1 cellular context compared by ENCODE assay signal in the genomic region with DNA sequence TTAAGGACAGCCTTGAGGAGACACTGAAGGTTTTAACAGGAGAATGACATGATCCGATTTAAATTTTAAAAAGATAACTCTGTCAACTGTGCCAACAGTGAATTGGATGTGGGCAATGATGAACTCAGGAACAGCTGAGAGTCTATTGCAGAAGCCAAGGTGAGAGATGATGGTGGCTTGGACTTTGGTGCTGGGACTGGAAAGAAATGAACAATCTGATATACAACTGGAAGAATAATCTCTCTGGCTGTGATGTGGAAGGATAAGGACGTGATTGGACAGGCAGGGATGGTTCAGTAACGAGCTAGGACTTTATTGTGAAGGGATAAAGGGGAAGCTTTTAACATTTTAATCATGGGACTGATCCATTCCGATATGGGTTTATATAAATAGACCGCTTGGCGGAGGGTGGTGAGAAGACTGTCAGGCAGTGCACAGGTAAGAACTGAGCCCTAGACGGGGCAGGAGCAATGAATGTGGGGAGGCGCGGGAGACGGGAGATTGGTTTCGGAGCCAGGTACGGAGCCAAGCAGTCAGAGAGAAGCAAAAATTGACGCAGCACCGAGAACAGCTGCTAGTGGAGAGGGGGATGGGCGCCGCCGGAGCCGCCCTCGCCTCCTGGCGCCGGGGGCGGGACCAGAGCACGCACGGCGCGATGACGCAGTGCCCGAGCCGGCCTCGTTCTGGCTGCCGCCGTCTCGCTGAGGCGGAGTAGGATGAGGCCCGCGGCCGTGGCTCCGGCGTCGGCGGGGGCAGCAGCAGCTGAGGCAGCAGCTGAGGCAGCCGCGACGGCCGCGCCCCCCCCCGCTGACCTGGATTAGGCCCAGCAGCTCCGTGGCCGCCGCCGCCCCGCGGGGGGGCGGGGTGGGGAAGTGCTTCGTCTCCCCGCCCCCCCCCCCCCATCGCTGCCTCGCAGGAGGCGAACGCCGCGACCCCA.
TF ChIP-seq lines count a peak whose summit lies in the region.

A gene with protein sequence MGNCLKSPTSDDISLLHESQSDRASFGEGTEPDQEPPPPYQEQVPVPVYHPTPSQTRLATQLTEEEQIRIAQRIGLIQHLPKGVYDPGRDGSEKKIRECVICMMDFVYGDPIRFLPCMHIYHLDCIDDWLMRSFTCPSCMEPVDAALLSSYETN (plus strand): TSS at position 663 of the 937 bp plus-strand sequence. CDS start 484 bp downstream, outside the sequence.

TF ChIP-seq in K562, 482 proteins besides CTCF, POLR2A, EP300 and RAD21 (continued from another document and continues in another):
- TF ChIP-seq, protein P1, sequence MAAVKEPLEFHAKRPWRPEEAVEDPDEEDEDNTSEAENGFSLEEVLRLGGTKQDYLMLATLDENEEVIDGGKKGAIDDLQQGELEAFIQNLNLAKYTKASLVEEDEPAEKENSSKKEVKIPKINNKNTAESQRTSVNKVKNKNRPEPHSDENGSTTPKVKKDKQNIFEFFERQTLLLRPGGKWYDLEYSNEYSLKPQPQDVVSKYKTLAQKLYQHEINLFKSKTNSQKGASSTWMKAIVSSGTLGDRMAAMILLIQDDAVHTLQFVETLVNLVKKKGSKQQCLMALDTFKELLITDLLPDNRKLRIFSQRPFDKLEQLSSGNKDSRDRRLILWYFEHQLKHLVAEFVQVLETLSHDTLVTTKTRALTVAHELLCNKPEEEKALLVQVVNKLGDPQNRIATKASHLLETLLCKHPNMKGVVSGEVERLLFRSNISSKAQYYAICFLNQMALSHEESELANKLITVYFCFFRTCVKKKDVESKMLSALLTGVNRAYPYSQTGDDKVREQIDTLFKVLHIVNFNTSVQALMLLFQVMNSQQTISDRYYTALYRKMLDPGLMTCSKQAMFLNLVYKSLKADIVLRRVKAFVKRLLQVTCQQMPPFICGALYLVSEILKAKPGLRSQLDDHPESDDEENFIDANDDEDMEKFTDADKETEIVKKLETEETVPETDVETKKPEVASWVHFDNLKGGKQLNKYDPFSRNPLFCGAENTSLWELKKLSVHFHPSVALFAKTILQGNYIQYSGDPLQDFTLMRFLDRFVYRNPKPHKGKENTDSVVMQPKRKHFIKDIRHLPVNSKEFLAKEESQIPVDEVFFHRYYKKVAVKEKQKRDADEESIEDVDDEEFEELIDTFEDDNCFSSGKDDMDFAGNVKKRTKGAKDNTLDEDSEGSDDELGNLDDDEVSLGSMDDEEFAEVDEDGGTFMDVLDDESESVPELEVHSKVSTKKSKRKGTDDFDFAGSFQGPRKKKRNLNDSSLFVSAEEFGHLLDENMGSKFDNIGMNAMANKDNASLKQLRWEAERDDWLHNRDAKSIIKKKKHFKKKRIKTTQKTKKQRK (IDR thresholded peaks at IDR 0.05; ENCODE audit: borderline replicate concordance, low read depth, low read length): no peak
- TF ChIP-seq, protein P2, sequence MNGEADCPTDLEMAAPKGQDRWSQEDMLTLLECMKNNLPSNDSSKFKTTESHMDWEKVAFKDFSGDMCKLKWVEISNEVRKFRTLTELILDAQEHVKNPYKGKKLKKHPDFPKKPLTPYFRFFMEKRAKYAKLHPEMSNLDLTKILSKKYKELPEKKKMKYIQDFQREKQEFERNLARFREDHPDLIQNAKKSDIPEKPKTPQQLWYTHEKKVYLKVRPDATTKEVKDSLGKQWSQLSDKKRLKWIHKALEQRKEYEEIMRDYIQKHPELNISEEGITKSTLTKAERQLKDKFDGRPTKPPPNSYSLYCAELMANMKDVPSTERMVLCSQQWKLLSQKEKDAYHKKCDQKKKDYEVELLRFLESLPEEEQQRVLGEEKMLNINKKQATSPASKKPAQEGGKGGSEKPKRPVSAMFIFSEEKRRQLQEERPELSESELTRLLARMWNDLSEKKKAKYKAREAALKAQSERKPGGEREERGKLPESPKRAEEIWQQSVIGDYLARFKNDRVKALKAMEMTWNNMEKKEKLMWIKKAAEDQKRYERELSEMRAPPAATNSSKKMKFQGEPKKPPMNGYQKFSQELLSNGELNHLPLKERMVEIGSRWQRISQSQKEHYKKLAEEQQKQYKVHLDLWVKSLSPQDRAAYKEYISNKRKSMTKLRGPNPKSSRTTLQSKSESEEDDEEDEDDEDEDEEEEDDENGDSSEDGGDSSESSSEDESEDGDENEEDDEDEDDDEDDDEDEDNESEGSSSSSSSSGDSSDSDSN (IDR thresholded peaks at IDR 0.05; ENCODE audit: borderline replicate concordance in 1 of 2, low read depth in 2 of 2, low read length in 2 of 2): no peak
- TF ChIP-seq ETV6 (IDR thresholded peaks at IDR 0.05; ENCODE audit: borderline replicate concordance in 1 of 2, low read depth in 2 of 2, low read length in 1 of 2) (no peak), ETV6 (CRISPR knock-in tag; IDR thresholded peaks at IDR 0.05; ENCODE audit: borderline replicate concordance) (no peak), RBFOX2 (IDR thresholded peaks at IDR 0.05; ENCODE audit: low read depth, low read length) (peak; percentile 93), TSC22D4 (tag; IDR thresholded peaks at IDR 0.05) (no peak), EWSR1 (IDR thresholded peaks at IDR 0.05; ENCODE audit: borderline replicate concordance, low read depth, partially characterized antibody) (no peak), ZNF282 (CRISPR knock-in tag; IDR thresholded peaks at IDR 0.05) (no peak), DMBX1 (CRISPR knock-in tag; IDR thresholded peaks at IDR 0.05; ENCODE audit: borderline replicate concordance) (no peak), RBM17 (IDR thresholded peaks at IDR 0.05; ENCODE audit: borderline replicate concordance, low read depth, low read length) (no peak), ZNF766 (CRISPR knock-in tag; conservative IDR thresholded peaks at IDR 0.05) (no peak), ZNF717 (CRISPR knock-in tag; IDR thresholded peaks at IDR 0.05) (no peak), EHMT2 (IDR thresholded peaks at IDR 0.05) (no peak), IRF2 (CRISPR knock-in tag; IDR thresholded peaks at IDR 0.05) (no peak), MYNN (IDR thresholded peaks at IDR 0.05) (no peak; the same call in 1 of the 2 replicates), MYNN (CRISPR knock-in tag; IDR thresholded peaks at IDR 0.05) (no peak), BHLHE40 (IDR thresholded peaks at IDR 0.05; ENCODE audit: low read length) (no peak; the same call in 1 of the 2 replicates), ZNF57 (CRISPR knock-in tag; IDR thresholded peaks at IDR 0.05) (no peak), SNIP1 (IDR thresholded peaks at IDR 0.05; ENCODE audit: low read depth) (no peak), CHCHD3 (CRISPR knock-in tag; IDR thresholded peaks at IDR 0.05) (no peak), PRMT5 (CRISPR knock-in tag; IDR thresholded peaks at IDR 0.05) (no peak), RHOXF2B (CRISPR knock-in tag; conservative IDR thresholded peaks at IDR 0.05) (no peak), HDAC3 (IDR thresholded peaks at IDR 0.05; ENCODE audit: borderline replicate concordance, partially characterized antibody) (no peak), PML (IDR thresholded peaks at IDR 0.05; ENCODE audit: low read length) (peak; percentile 29; the same call in 1 of the 2 replicates), HDAC8 (tag; IDR thresholded peaks at IDR 0.05) (no peak), CSDE1 (IDR thresholded peaks at IDR 0.05) (no peak), KAT8 (IDR thresholded peaks at IDR 0.05; ENCODE audit: low read depth) (no peak)
- TF ChIP-seq, protein P3, sequence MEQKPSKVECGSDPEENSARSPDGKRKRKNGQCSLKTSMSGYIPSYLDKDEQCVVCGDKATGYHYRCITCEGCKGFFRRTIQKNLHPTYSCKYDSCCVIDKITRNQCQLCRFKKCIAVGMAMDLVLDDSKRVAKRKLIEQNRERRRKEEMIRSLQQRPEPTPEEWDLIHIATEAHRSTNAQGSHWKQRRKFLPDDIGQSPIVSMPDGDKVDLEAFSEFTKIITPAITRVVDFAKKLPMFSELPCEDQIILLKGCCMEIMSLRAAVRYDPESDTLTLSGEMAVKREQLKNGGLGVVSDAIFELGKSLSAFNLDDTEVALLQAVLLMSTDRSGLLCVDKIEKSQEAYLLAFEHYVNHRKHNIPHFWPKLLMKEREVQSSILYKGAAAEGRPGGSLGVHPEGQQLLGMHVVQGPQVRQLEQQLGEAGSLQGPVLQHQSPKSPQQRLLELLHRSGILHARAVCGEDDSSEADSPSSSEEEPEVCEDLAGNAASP (IDR thresholded peaks at IDR 0.05): no peak
- TF ChIP-seq, protein P4, sequence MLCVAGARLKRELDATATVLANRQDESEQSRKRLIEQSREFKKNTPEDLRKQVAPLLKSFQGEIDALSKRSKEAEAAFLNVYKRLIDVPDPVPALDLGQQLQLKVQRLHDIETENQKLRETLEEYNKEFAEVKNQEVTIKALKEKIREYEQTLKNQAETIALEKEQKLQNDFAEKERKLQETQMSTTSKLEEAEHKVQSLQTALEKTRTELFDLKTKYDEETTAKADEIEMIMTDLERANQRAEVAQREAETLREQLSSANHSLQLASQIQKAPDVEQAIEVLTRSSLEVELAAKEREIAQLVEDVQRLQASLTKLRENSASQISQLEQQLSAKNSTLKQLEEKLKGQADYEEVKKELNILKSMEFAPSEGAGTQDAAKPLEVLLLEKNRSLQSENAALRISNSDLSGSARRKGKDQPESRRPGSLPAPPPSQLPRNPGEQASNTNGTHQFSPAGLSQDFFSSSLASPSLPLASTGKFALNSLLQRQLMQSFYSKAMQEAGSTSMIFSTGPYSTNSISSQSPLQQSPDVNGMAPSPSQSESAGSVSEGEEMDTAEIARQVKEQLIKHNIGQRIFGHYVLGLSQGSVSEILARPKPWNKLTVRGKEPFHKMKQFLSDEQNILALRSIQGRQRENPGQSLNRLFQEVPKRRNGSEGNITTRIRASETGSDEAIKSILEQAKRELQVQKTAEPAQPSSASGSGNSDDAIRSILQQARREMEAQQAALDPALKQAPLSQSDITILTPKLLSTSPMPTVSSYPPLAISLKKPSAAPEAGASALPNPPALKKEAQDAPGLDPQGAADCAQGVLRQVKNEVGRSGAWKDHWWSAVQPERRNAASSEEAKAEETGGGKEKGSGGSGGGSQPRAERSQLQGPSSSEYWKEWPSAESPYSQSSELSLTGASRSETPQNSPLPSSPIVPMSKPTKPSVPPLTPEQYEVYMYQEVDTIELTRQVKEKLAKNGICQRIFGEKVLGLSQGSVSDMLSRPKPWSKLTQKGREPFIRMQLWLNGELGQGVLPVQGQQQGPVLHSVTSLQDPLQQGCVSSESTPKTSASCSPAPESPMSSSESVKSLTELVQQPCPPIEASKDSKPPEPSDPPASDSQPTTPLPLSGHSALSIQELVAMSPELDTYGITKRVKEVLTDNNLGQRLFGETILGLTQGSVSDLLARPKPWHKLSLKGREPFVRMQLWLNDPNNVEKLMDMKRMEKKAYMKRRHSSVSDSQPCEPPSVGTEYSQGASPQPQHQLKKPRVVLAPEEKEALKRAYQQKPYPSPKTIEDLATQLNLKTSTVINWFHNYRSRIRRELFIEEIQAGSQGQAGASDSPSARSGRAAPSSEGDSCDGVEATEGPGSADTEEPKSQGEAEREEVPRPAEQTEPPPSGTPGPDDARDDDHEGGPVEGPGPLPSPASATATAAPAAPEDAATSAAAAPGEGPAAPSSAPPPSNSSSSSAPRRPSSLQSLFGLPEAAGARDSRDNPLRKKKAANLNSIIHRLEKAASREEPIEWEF (CRISPR knock-in tag; IDR thresholded peaks at IDR 0.05): no peak
- TF ChIP-seq, protein P5, sequence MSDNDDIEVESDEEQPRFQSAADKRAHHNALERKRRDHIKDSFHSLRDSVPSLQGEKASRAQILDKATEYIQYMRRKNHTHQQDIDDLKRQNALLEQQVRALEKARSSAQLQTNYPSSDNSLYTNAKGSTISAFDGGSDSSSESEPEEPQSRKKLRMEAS (CRISPR knock-in tag; IDR thresholded peaks at IDR 0.05): 0 out of 2 replicates have a peak, but pooled peaks have one; percentile 41
- TF ChIP-seq, protein P6, sequence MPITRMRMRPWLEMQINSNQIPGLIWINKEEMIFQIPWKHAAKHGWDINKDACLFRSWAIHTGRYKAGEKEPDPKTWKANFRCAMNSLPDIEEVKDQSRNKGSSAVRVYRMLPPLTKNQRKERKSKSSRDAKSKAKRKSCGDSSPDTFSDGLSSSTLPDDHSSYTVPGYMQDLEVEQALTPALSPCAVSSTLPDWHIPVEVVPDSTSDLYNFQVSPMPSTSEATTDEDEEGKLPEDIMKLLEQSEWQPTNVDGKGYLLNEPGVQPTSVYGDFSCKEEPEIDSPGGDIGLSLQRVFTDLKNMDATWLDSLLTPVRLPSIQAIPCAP (CRISPR knock-in tag; IDR thresholded peaks at IDR 0.05; ENCODE audit: borderline replicate concordance): no peak
- TF ChIP-seq, protein P7, sequence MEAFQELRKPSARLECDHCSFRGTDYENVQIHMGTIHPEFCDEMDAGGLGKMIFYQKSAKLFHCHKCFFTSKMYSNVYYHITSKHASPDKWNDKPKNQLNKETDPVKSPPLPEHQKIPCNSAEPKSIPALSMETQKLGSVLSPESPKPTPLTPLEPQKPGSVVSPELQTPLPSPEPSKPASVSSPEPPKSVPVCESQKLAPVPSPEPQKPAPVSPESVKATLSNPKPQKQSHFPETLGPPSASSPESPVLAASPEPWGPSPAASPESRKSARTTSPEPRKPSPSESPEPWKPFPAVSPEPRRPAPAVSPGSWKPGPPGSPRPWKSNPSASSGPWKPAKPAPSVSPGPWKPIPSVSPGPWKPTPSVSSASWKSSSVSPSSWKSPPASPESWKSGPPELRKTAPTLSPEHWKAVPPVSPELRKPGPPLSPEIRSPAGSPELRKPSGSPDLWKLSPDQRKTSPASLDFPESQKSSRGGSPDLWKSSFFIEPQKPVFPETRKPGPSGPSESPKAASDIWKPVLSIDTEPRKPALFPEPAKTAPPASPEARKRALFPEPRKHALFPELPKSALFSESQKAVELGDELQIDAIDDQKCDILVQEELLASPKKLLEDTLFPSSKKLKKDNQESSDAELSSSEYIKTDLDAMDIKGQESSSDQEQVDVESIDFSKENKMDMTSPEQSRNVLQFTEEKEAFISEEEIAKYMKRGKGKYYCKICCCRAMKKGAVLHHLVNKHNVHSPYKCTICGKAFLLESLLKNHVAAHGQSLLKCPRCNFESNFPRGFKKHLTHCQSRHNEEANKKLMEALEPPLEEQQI (IDR thresholded peaks at IDR 0.05): no peak
- TF ChIP-seq, protein P8, sequence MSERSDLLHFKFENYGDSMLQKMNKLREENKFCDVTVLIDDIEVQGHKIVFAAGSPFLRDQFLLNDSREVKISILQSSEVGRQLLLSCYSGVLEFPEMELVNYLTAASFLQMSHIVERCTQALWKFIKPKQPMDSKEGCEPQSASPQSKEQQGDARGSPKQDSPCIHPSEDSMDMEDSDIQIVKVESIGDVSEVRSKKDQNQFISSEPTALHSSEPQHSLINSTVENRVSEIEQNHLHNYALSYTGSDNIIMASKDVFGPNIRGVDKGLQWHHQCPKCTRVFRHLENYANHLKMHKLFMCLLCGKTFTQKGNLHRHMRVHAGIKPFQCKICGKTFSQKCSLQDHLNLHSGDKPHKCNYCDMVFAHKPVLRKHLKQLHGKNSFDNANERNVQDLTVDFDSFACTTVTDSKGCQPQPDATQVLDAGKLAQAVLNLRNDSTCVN (CRISPR knock-in tag; IDR thresholded peaks at IDR 0.05): no peak
- TF ChIP-seq, protein P9, sequence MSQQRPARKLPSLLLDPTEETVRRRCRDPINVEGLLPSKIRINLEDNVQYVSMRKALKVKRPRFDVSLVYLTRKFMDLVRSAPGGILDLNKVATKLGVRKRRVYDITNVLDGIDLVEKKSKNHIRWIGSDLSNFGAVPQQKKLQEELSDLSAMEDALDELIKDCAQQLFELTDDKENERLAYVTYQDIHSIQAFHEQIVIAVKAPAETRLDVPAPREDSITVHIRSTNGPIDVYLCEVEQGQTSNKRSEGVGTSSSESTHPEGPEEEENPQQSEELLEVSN (IDR thresholded peaks at IDR 0.05; ENCODE audit: borderline replicate concordance in 1 of 2, extremely low read depth in 1 of 2, insufficient read depth in 1 of 2, insufficient read length in 1 of 2, low read depth in 1 of 2, low read length in 1 of 2, poor library complexity in 1 of 2, severe bottlenecking in 1 of 2): peak; percentile 71 to 81
